17 cellular contexts compared by ENCODE assay signal in genomic region chr4:39024311-39024865, GRCh38. TPM values are rescaled to one million over a fixed set of nuclear protein-coding genes. Genes with fewer than 3 reads are reported as not detected.
"Had no signal": no experiment of that assay in that cellular context is flagged by ENCODE, and none has a peak within 500 bp of the region (broad histone marks: within the 10 kb centered on the region; RNA-seq: fewer than 3 reads in every experiment).

No MANE protein-coding gene starts in this region.

- H3K9me3 Mint-ChIP-seq: nephron progenitor cell had no signal

- DNase-seq: effector memory CD4-positive, alpha-beta T cell; heart left ventricle; hippocampal formation; kidney glomerular epithelial cell; mesendoderm; naive thymus-derived CD4-positive, alpha-beta T cell; nephron progenitor cell; ovary; sigmoid colon; stimulated activated CD4-positive, alpha-beta T cell treated with anti-CD3 and anti-CD28 coated beads, Interleukin-12 subunit alpha, Interleukin-12 subunit beta, amount 100 ng/mL, for 4 hours; stimulated activated naive CD8-positive, alpha-beta T cell treated with anti-CD3 and anti-CD28 coated beads, Interleukin-15, Interleukin-2, amounts not matched to agents 100 U/mL and 50 U/mL, for 24 hours; tibial artery; upper lobe of left lung; uterus had no signal

- H3K27me3 ChIP-seq: heart left ventricle, ovary, right atrium auricular region, sigmoid colon, upper lobe of left lung, uterus had no signal

- H3K4me3 Mint-ChIP-seq: naive thymus-derived CD4-positive, alpha-beta T cell; nephron progenitor cell had no signal

- H3K4me3 ChIP-seq: heart left ventricle, ovary, right atrium auricular region, sigmoid colon, skin epidermis, tibial artery, upper lobe of left lung, uterus had no signal

- H3K9me3 ChIP-seq: heart left ventricle, ovary, right atrium auricular region, sigmoid colon, tibial artery, upper lobe of left lung, uterus had no signal

- H3K27ac ChIP-seq: heart left ventricle, ovary, right atrium auricular region, sigmoid colon, skin epidermis, tibial artery, upper lobe of left lung, uterus had no signal

- H3K36me3 ChIP-seq: heart left ventricle, ovary, right atrium auricular region, sigmoid colon, tibial artery, upper lobe of left lung, uterus had no signal

- ATAC-seq: esophagus mucosa; heart left ventricle; naive thymus-derived CD4-positive, alpha-beta T cell; stimulated activated naive CD8-positive, alpha-beta T cell treated with anti-CD3 and anti-CD28 coated beads, Interleukin-15, Interleukin-2, amounts not matched to agents 100 U/mL and 50 U/mL, for 24 hours had no signal

- H3K4me1 ChIP-seq: right atrium auricular region, sigmoid colon, tibial artery, upper lobe of left lung, uterus had no signal

- H3K27me3 Mint-ChIP-seq: naive thymus-derived CD4-positive, alpha-beta T cell had no signal

- H3K4me1 Mint-ChIP-seq: nephron progenitor cell had no signal

- H3K27ac Mint-ChIP-seq: nephron progenitor cell had no signal

RNA-seq across cellular contexts. Expression of gene TMEM156, which starts 7.8 kb away (rescaled TPM):
- total RNA-seq: right atrium auricular region had no signal
